Comparison of ENCODE assay signal across 10 cellular contexts in genomic region chr13:101354895-101355294, GRCh38.
"Had no signal": no experiment of that assay in that cellular context is flagged by ENCODE, and none has a peak within 500 bp of the region (broad histone marks: within the 10 kb centered on the region; RNA-seq: fewer than 3 reads in every experiment).

No MANE protein-coding gene starts in this region.

- H3K4me2 ChIP-seq: GM23338, KMS-11 had no signal

- DNase-seq: H7, HFFc6, IMR-90, KBM-7 had no signal

- H3K4me1 ChIP-seq: HAP-1 had no signal

- ATAC-seq: GM23338, HCT116 had no signal

- H3K9me3 ChIP-seq: HAP-1 had no signal

- H3K9ac ChIP-seq: KMS-11 had no signal

- FAIRE-seq: H1 had no signal

- H3K27ac ChIP-seq: HL-60, KMS-11 had no signal

- H3K36me3 ChIP-seq: HAP-1 had no signal

- H3K4me3 ChIP-seq: GM23338, HAP-1 had no signal
